In genomic region chr3:122512284-122512683, GRCh38 we compare ENCODE assay signal across 3 cellular contexts.
TF ChIP-seq lines count a peak whose summit lies in the region.

No MANE protein-coding gene starts in this region.

TF ChIP-seq in A549, 52 proteins besides CTCF, POLR2A, EP300 and RAD21:
- TF ChIP-seq ESRRA (IDR thresholded peaks at IDR 0.05; ENCODE audit: borderline replicate concordance, low read length), result no peak
- TF ChIP-seq PBX3 (IDR thresholded peaks at IDR 0.05), result no peak
- no peak for TF ChIP-seq ZC3H11A (IDR thresholded peaks at IDR 0.05)
- no peak for TF ChIP-seq BCL3 (IDR thresholded peaks at IDR 0.05)
- no peak for TF ChIP-seq EHMT2 (IDR thresholded peaks at IDR 0.05; ENCODE audit: low read depth)
- no peak for TF ChIP-seq BHLHE40 (IDR thresholded peaks at IDR 0.05; ENCODE audit: low read depth, low read length)
- no peak for TF ChIP-seq HOXA7 (CRISPR knock-in tag; IDR thresholded peaks at IDR 0.05)
- no peak for TF ChIP-seq EHF (CRISPR knock-in tag; IDR thresholded peaks at IDR 0.05)
- TF ChIP-seq FOXS1 (CRISPR knock-in tag; IDR thresholded peaks at IDR 0.05), result no peak
- no peak for TF ChIP-seq HDAC2 (IDR thresholded peaks at IDR 0.05)
- no peak for TF ChIP-seq MAFK (IDR thresholded peaks at IDR 0.05; ENCODE audit: partially characterized antibody)
- no peak for TF ChIP-seq JUN (IDR thresholded peaks at IDR 0.05)
- no peak for TF ChIP-seq ZSCAN20 (CRISPR knock-in tag; IDR thresholded peaks at IDR 0.05)
- TF ChIP-seq GATA3 (IDR thresholded peaks at IDR 0.05; ENCODE audit: borderline replicate concordance), result no peak
TF ChIP-seq in A549: peak in this region for 0.

TF ChIP-seq in GM23338, 12 proteins besides CTCF, POLR2A, EP300 and RAD21 (continues in another document):
- TF ChIP-seq ZNF462 (CRISPR knock-in tag; IDR thresholded peaks at IDR 0.05), result no peak
- no peak for TF ChIP-seq EZH2phosphoT487 (IDR thresholded peaks at IDR 0.05; ENCODE audit: unreplicated experiment)
- no peak for TF ChIP-seq EZH2 (IDR thresholded peaks at IDR 0.05; ENCODE audit: low read depth, unreplicated experiment)
- TF ChIP-seq ETS1 (IDR thresholded peaks at IDR 0.05), result no peak
- TF ChIP-seq STAT1 (IDR thresholded peaks at IDR 0.05; ENCODE audit: unreplicated experiment), result no peak
- no peak for TF ChIP-seq ZNF114 (CRISPR knock-in tag; IDR thresholded peaks at IDR 0.05)
- TF ChIP-seq NANOG (IDR thresholded peaks at IDR 0.05; ENCODE audit: borderline replicate concordance), result no peak
- no peak for TF ChIP-seq ZNF331 (CRISPR knock-in tag; IDR thresholded peaks at IDR 0.05; ENCODE audit: low read depth)
- TF ChIP-seq JUNB (IDR thresholded peaks at IDR 0.05; ENCODE audit: unreplicated experiment), result no peak

TF ChIP-seq in GM12878, 131 proteins besides CTCF, POLR2A, EP300 and RAD21:
- peak; percentile 73 for TF ChIP-seq MLLT1 (IDR thresholded peaks at IDR 0.05)
- no peak for TF ChIP-seq HCFC1 (IDR thresholded peaks at IDR 0.05; ENCODE audit: low read length)
TF ChIP-seq in GM12878: peak in this region for 1.
